25 cellular contexts compared by ENCODE assay signal in genomic region chr17:43767053-43767712, GRCh38. TPM values are rescaled to one million over a fixed set of nuclear protein-coding genes. Genes with fewer than 3 reads are reported as not detected.
"Had no signal": no experiment of that assay in that cellular context is flagged by ENCODE, and none has a peak within 500 bp of the region (broad histone marks: within the 10 kb centered on the region; RNA-seq: fewer than 3 reads in every experiment).

No MANE protein-coding gene starts in this region.

- H3K9me3 Mint-ChIP-seq: effector memory CD8-positive, alpha-beta T cell; immature natural killer cell; nephron; stimulated activated memory B cell treated with anti-CD40 and anti-IgM and Interleukin-4, amounts not matched to agents 10 μg/mL and 1 μg/mL and 100 μg/mL, for 72 hours; T-cell had no signal

- H3K27ac ChIP-seq: adrenal gland, hepatocyte, parathyroid adenoma had no signal

- H3K27ac Mint-ChIP-seq: activated CD8-positive, alpha-beta T cell treated with anti-CD3 and anti-CD28 coated beads, Interleukin-2, amount 10 ng/mL, durations not matched to agents 7 days and 5 days; activated naive CD8-positive, alpha-beta T cell; effector memory CD8-positive, alpha-beta T cell; immature natural killer cell; nephron; stimulated activated memory B cell treated with anti-CD40 and anti-IgM and Interleukin-4, amounts not matched to agents 10 μg/mL and 1 μg/mL and 100 μg/mL, for 72 hours; T-cell had no signal

- H3K4me2 ChIP-seq: hepatocyte, smooth muscle cell had no signal

- H2AFZ ChIP-seq: hepatocyte, parathyroid adenoma had no signal

- H3K27me3 Mint-ChIP-seq: activated naive CD8-positive, alpha-beta T cell; stimulated activated memory B cell treated with anti-CD40 and anti-IgM and Interleukin-4, amounts not matched to agents 10 μg/mL and 1 μg/mL and 100 μg/mL, for 72 hours; T-cell had no signal

- ATAC-seq: activated CD8-positive, alpha-beta T cell treated with anti-CD3 and anti-CD28 coated beads, Interleukin-2, amount 10 ng/mL, durations not matched to agents 7 days and 5 days; effector memory CD8-positive, alpha-beta T cell; esophagus mucosa; left ventricle myocardium superior; stimulated activated memory B cell treated with anti-CD40 and anti-IgM and Interleukin-4, amounts not matched to agents 10 μg/mL and 1 μg/mL and 100 μg/mL, for 72 hours; T-cell had no signal

- H3K4me1 Mint-ChIP-seq: nephron, T-cell had no signal

- FAIRE-seq: astrocyte had no signal

- DNase-seq: activated CD4-positive, alpha-beta T cell treated with anti-CD3 and anti-CD28 coated beads for 1 hour; central memory CD4-positive, alpha-beta T cell; foreskin melanocyte; kidney glomerular epithelial cell; mammary epithelial cell had no signal

- H3K9me3 ChIP-seq: adrenal gland, sigmoid colon, thoracic aorta, upper lobe of left lung had no signal

- H3K4me3 ChIP-seq: adrenal gland, dorsolateral prefrontal cortex, hepatocyte, sigmoid colon, smooth muscle cell, thoracic aorta, upper lobe of left lung had no signal

- H3K27me3 ChIP-seq: adrenal gland, dorsolateral prefrontal cortex, hepatocyte, sigmoid colon, upper lobe of left lung had no signal

- H3K79me2 ChIP-seq: hepatocyte, parathyroid adenoma had no signal

- H3K4me1 ChIP-seq: parathyroid adenoma had no signal

- H3K9ac ChIP-seq: parathyroid adenoma had no signal

- H3K4me3 Mint-ChIP-seq: activated CD8-positive, alpha-beta T cell treated with anti-CD3 and anti-CD28 coated beads, Interleukin-2, amount 10 ng/mL, durations not matched to agents 7 days and 5 days; activated naive CD8-positive, alpha-beta T cell; effector memory CD8-positive, alpha-beta T cell; immature natural killer cell; nephron; stimulated activated memory B cell treated with anti-CD40 and anti-IgM and Interleukin-4, amounts not matched to agents 10 μg/mL and 1 μg/mL and 100 μg/mL, for 72 hours; T-cell had no signal

RNA-seq across cellular contexts. Expression of gene SOST, which starts 8.6 kb away (rescaled TPM):
- total RNA-seq: activated CD8-positive, alpha-beta T cell treated with anti-CD3 and anti-CD28 coated beads, Interleukin-2, amount 10 ng/mL, durations not matched to agents 7 days and 5 days; adrenal gland; astrocyte; endothelial cell of umbilical vein; esophagus mucosa; hepatocyte; left ventricle myocardium superior; mammary epithelial cell; renal cortical epithelial cell; sigmoid colon; smooth muscle cell; T-cell; upper lobe of left lung had no signal
- polyA plus RNA-seq: adrenal gland, endothelial cell of umbilical vein, hepatocyte, mammary epithelial cell, sigmoid colon, smooth muscle cell had no signal

RNA-seq across cellular contexts. Expression of gene CFAP97D1, which starts 13.1 kb away (rescaled TPM):
- total RNA-seq: activated CD8-positive, alpha-beta T cell treated with anti-CD3 and anti-CD28 coated beads, Interleukin-2, amount 10 ng/mL, durations not matched to agents 7 days and 5 days; endothelial cell of umbilical vein; esophagus mucosa; left ventricle myocardium superior; sigmoid colon; T-cell; thoracic aorta had no signal
- polyA plus RNA-seq: adrenal gland, endothelial cell of umbilical vein, hepatocyte, immature natural killer cell, sigmoid colon, smooth muscle cell had no signal
